In genomic region chr7:29883462-29884398, GRCh38 we compare ENCODE assay signal across 11 cellular contexts.
DNase-seq lines count a peak whose midpoint lies in the region; ATAC-seq, FAIRE-seq and TF ChIP-seq lines count a peak whose summit lies in the region.
"Had no signal": no experiment of that assay in that cellular context is flagged by ENCODE, and none has a peak within 500 bp of the region (broad histone marks: within the 10 kb centered on the region; RNA-seq: fewer than 3 reads in every experiment).

No MANE protein-coding gene starts in this region.

- peaks cover 0 to 27% (median 0%) of the 10 kb centered on the region in 3 donors for H3K4me1 ChIP-seq in gastroesophageal sphincter
- no peaks in the 10 kb centered on the region for H3K4me1 ChIP-seq in pancreas
- H3K4me1 ChIP-seq: SJSA1 had no signal

- H3K27ac ChIP-seq in gastroesophageal sphincter (peak overlapping the region in 1 of 4 donors; percentile 39), pancreas (no peak overlapping the region)
- H3K27ac ChIP-seq: SJSA1 had no signal

- DNase-seq in DMS153 treated with DMSO at 0.1 percent for 48 hours (lab: John Stamatoyannopoulos, UW; ENCODE audit: unreplicated experiment) = peak; percentile 73
- peak; percentile 58 for DNase-seq in NCI-H510A treated with DMSO at 0.1 percent for 48 hours (lab: John Stamatoyannopoulos, UW)
- peak in 3 of 6 donors; percentile 36 to 72 (median 36) for DNase-seq in pancreas
- DNase-seq in cortex of kidney (lab: John Stamatoyannopoulos, UW) = no peak
- DNase-seq in RCC 7860 (ENCODE audit: low spot score) = no peak
- DNase-seq: DMS79 treated with DMSO at 0.1 percent for 48 hours; effector memory CD4-positive, alpha-beta T cell had no signal

- FAIRE-seq in pancreas (lab: Jason Lieb, UNC) (no peak), RCC 7860 (lab: Jason Lieb, UNC) (no peak)

- intact Hi-C loops in pancreas (cut with DNase I) = no loop called here

- TF ChIP-seq POLR2A in gastroesophageal sphincter (IDR thresholded peaks at IDR 0.05) = no peak

- H3K36me3 ChIP-seq in gastroesophageal sphincter (peaks cover 0 to 2% of the 10 kb centered on the region in 2 donors), pancreas (no peaks in the 10 kb centered on the region)
- H3K36me3 ChIP-seq: SJSA1 had no signal

- H3K4me3 ChIP-seq in gastroesophageal sphincter (peak overlapping the region; percentile 53 to 87), pancreas (peak overlapping the region in 2 of 4 donors; percentile 13 to 22)
- H3K4me3 ChIP-seq: SJSA1 had no signal

- WGBS in gastroesophageal sphincter (ENCODE audit: low coverage in 1 of 2), 2 donors = 38 to 55% methylated on average over 4 to 11 of the region's 46 CpGs
- 42 to 46% methylated on average over 33 to 44 of the region's 46 CpGs for WGBS in pancreas, 2 donors

- TF ChIP-seq EP300 in gastroesophageal sphincter (IDR thresholded peaks at IDR 0.05) = no peak

- peaks cover 10% of the 10 kb centered on the region for H3K27me3 ChIP-seq in gastroesophageal sphincter
- no peaks in the 10 kb centered on the region for H3K27me3 ChIP-seq in pancreas
- H3K27me3 ChIP-seq: SJSA1 had no signal

- peak; percentile 29 for ATAC-seq in gastroesophageal sphincter
- peak; percentile 46 to 78 (median 66) for ATAC-seq in pancreas
- ATAC-seq in GM18498 (IDR thresholded peaks at IDR 0.05; ENCODE audit: unreplicated experiment) = no peak
- no peak for ATAC-seq in HG02642 (IDR thresholded peaks at IDR 0.05; ENCODE audit: poor library complexity, unreplicated experiment)

- TF ChIP-seq CTCF in gastroesophageal sphincter (IDR thresholded peaks at IDR 0.05) = no peak
- TF ChIP-seq CTCF in pancreas (IDR thresholded peaks at IDR 0.05) = no peak

- no peaks in the 10 kb centered on the region for H3K9me3 ChIP-seq in gastroesophageal sphincter
- no peaks in the 10 kb centered on the region for H3K9me3 ChIP-seq in pancreas
- H3K9me3 ChIP-seq: SJSA1 had no signal

Comparison
In these comparisons a context has a peak if more than half of its experiments do, and no peak if none do; other contexts are left out.
1. DNase-seq: peak in DMS153 treated with DMSO at 0.1 percent for 48 hours (single experiment) and NCI-H510A treated with DMSO at 0.1 percent for 48 hours (single experiment); none in cortex of kidney (single experiment) and RCC 7860 (single experiment).
2. ATAC-seq: peak in gastroesophageal sphincter (single experiment) and pancreas (4 of 4); none in GM18498 (single experiment) and HG02642 (single experiment).